In the genomic region with DNA sequence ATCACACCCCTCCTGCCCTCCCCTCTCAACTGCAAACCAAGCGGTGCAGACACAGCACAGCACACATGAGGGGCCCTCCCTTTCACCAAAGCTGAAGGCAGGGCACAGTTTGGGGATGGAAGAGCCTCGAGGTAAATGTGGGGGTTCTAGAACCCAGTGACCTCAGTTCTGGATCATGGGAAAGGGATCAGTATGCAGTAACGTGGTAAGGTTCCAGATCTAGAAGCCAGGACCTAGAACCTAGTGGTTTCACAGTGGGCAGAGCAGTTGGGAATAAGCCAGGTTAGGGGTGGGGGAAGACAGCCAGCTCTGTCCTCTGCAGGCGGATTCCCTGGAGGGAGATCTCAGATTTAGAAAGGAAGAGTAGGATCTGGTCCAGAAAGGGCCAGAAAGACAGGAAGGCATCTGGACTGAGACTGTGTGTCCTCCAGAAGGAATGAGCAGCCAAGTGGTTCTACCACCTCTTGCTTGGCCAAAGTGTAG, we compare ENCODE assay signal across 1 cellular context.
TF ChIP-seq lines count a peak whose summit lies in the region.

No MANE protein-coding gene starts in this region.

TF ChIP-seq in SK-N-SH, 30 proteins besides CTCF, POLR2A, EP300 and RAD21 (continued from another document):
- TF ChIP-seq, protein P1, sequence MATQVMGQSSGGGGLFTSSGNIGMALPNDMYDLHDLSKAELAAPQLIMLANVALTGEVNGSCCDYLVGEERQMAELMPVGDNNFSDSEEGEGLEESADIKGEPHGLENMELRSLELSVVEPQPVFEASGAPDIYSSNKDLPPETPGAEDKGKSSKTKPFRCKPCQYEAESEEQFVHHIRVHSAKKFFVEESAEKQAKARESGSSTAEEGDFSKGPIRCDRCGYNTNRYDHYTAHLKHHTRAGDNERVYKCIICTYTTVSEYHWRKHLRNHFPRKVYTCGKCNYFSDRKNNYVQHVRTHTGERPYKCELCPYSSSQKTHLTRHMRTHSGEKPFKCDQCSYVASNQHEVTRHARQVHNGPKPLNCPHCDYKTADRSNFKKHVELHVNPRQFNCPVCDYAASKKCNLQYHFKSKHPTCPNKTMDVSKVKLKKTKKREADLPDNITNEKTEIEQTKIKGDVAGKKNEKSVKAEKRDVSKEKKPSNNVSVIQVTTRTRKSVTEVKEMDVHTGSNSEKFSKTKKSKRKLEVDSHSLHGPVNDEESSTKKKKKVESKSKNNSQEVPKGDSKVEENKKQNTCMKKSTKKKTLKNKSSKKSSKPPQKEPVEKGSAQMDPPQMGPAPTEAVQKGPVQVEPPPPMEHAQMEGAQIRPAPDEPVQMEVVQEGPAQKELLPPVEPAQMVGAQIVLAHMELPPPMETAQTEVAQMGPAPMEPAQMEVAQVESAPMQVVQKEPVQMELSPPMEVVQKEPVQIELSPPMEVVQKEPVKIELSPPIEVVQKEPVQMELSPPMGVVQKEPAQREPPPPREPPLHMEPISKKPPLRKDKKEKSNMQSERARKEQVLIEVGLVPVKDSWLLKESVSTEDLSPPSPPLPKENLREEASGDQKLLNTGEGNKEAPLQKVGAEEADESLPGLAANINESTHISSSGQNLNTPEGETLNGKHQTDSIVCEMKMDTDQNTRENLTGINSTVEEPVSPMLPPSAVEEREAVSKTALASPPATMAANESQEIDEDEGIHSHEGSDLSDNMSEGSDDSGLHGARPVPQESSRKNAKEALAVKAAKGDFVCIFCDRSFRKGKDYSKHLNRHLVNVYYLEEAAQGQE (IDR thresholded peaks at IDR 0.05; ENCODE audit: low read depth, low read length) = no peak
- TF ChIP-seq RXRA (IDR thresholded peaks at IDR 0.05; ENCODE audit: borderline replicate concordance, low read depth) (no peak), NRF1 (IDR thresholded peaks at IDR 0.05; ENCODE audit: low read depth, low read length) (no peak), SIN3A (IDR thresholded peaks at IDR 0.05; ENCODE audit: borderline replicate concordance, low read depth, low read length) (no peak), EZH2phosphoT487 (IDR thresholded peaks at IDR 0.05; ENCODE audit: borderline replicate concordance, low read depth) (no peak), IRF3 (IDR thresholded peaks at IDR 0.05; ENCODE audit: low read depth, low read length) (no peak), CHD2 (IDR thresholded peaks at IDR 0.05; ENCODE audit: low read length, partially characterized antibody) (no peak), NFIC (IDR thresholded peaks at IDR 0.05; ENCODE audit: borderline replicate concordance) (no peak), TAF1 (IDR thresholded peaks at IDR 0.05; ENCODE audit: borderline replicate concordance, low read depth, low read length) (no peak), TEAD4 (IDR thresholded peaks at IDR 0.05; ENCODE audit: borderline replicate concordance, insufficient read depth) (no peak), MXI1 (IDR thresholded peaks at IDR 0.05; ENCODE audit: low read depth, low read length) (no peak), MEF2A (IDR thresholded peaks at IDR 0.05; ENCODE audit: borderline replicate concordance, low read depth) (no peak), RCOR1 (IDR thresholded peaks at IDR 0.05; ENCODE audit: low read length) (no peak), ELF1 (IDR thresholded peaks at IDR 0.05) (no peak), GATA2 (CRISPR knock-in tag; IDR thresholded peaks at IDR 0.05) (no peak), SMC3 (IDR thresholded peaks at IDR 0.05; ENCODE audit: low read depth, low read length) (no peak), POLR2AphosphoS5 (IDR thresholded peaks at IDR 0.05; ENCODE audit: low read depth, low read length) (no peak)
- TF ChIP-seq, protein P2, sequence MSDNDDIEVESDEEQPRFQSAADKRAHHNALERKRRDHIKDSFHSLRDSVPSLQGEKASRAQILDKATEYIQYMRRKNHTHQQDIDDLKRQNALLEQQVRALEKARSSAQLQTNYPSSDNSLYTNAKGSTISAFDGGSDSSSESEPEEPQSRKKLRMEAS (IDR thresholded peaks at IDR 0.05; ENCODE audit: low read depth) = no peak
